Comparison of ENCODE assay signal across 8 cellular contexts in the genomic region with DNA sequence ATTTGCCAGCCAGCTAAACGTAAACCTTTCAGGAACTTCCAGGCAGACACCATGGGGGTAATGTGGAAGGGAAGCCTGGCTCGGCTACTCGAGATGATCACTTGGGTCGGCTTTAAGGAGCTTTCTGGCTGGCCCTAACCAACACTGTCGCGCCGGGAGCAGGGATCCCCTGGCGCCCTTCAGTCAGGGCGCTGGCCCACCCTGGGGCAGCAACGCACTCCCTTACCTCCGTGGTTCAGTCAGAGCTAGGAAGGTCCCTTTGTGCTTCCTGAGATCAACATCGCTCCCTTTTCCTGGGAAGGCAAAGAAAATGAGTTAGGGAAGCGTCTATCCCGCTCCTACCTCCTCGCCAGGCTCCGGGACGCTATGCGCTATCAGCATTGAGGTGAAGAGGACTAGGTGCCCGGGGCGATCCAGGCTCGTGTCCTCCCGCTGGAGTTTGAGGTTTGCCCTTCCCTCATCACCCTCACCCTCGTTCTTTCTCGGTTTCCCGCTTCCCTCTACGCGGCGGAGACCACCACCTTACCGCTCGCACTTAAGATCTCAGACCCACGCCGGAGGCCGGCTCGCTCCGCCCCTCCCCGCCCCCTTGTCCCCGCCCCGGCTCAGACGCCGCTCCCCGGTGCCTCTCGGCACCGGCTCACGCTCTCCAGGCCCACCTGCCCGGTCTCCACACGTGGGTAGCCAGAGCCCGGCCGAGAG. TPM values are rescaled to one million over a fixed set of nuclear protein-coding genes. Genes with fewer than 3 reads are reported as not detected.
DNase-seq lines count a peak whose midpoint lies in the region; ATAC-seq and TF ChIP-seq lines count a peak whose summit lies in the region.

No MANE protein-coding gene starts in this region.

- peak overlapping the region; percentile 92 for H3K4me3 ChIP-seq in GM23338
- peak overlapping the region; percentile 79 for H3K4me3 ChIP-seq in mesodermal cell (ENCODE audit: extremely low read depth, insufficient read depth, low read length, poor library complexity, severe bottlenecking)
- H3K4me3 ChIP-seq in uterus: peak overlapping the region; percentile 72 to 81

- ATAC-seq in GM23338 (peak; percentile 82), HG03342 (IDR thresholded peaks at IDR 0.05; ENCODE audit: unreplicated experiment) (no peak)

- H3K27ac ChIP-seq in GM23338 (ENCODE audit: low read depth): peak overlapping the region; percentile 99
- peak overlapping the region; percentile 45 for H3K27ac ChIP-seq in mesodermal cell (ENCODE audit: low read depth, low read length, severe bottlenecking)
- peak overlapping the region; percentile 86 to 99 for H3K27ac ChIP-seq in uterus

- WGBS in mesodermal cell (ENCODE audit: insufficient coverage in 2 of 2), 2 experiments: 0 to 2% methylated on average over 18 to 25 of the region's 48 CpGs

- H3K4me1 ChIP-seq in GM23338 (ENCODE audit: insufficient read depth): peaks cover 6% of the 10 kb centered on the region; the same call in 1 of the 2 replicates
- peaks cover 27% of the 10 kb centered on the region for H3K4me1 ChIP-seq in mesodermal cell (ENCODE audit: control insufficient read depth, insufficient read depth, low read length, poor library complexity, severe bottlenecking)
- H3K4me1 ChIP-seq in uterus: peaks cover 0 to 11% of the 10 kb centered on the region in 2 donors

- peak overlapping the region; percentile 98 for H3K4me2 ChIP-seq in GM23338

- H3K27ac Mint-ChIP-seq in Calu3 (ENCODE audit: unreplicated experiment) (peak overlapping the region; percentile 85), GM23338 (peak overlapping the region; percentile 97)

- H3K27me3 ChIP-seq in GM23338 (ENCODE audit: insufficient read depth) (no peaks in the 10 kb centered on the region), uterus (no peaks in the 10 kb centered on the region)

- intact Hi-C loops in Calu3 (cut with micrococcal nuclease; ENCODE audit: unreplicated experiment) (no loop called here), uterus (cut with DNase I; ENCODE audit: low total_unique reads) (no loop called here)

- DNase-seq in Calu3: no peak
- DNase-seq in GM23338 (ENCODE audit: low spot score): peak; percentile 83
- DNase-seq in NCI-H82 treated with DMSO at 0.1 percent for 48 hours (lab: John Stamatoyannopoulos, UW; ENCODE audit: unreplicated experiment): peak; percentile 72
- DNase-seq in dermis blood vessel endothelial cell: peak; percentile 38
- no peak for DNase-seq in uterus
- DNase-seq in NCI-H1417 treated with DMSO at 0.1 percent for 48 hours (lab: John Stamatoyannopoulos, UW): no peak

- no peaks in the 10 kb centered on the region for H3K27me3 Mint-ChIP-seq in Calu3 (ENCODE audit: unreplicated experiment)
- H3K27me3 Mint-ChIP-seq in GM23338 (ENCODE audit: insufficient read depth, low read depth, poor library complexity): peaks cover 5% of the 10 kb centered on the region

- H3K4me1 Mint-ChIP-seq in Calu3 (ENCODE audit: low read depth, unreplicated experiment) (peaks cover 15% of the 10 kb centered on the region), GM23338 (peaks cover 27% of the 10 kb centered on the region)

- BruUV-seq in Calu3 (replicated peaks; lab: Mats Ljungman, UMichigan): TSS peak; percentile 79

- peak overlapping the region; percentile 99 for H3K4me3 Mint-ChIP-seq in Calu3 (ENCODE audit: low read depth, unreplicated experiment)
- H3K4me3 Mint-ChIP-seq in GM23338: peak overlapping the region; percentile 94

- CTCF ChIA-PET in Calu3 (lab: Charles Lee): interaction anchor here (0.6 kb wide), 1 partner anchor 233 kb away, joined by 4 read pairs; no protein-coding TSS in a partner anchor

- H3K9me3 Mint-ChIP-seq in Calu3 (ENCODE audit: low read depth, unreplicated experiment) (no peaks in the 10 kb centered on the region), GM23338 (no peaks in the 10 kb centered on the region; the same call in 2 of the 3 replicates)

- H3F3A ChIP-seq in GM23338 (replicated peaks; ENCODE audit: low read depth): peaks cover 10% of the 10 kb centered on the region; the same call in 1 of the 2 replicates

- H3K36me3 Mint-ChIP-seq in Calu3 (ENCODE audit: insufficient read depth, unreplicated experiment) (peaks cover 46% of the 10 kb centered on the region), GM23338 (ENCODE audit: low read depth) (peaks cover 61% of the 10 kb centered on the region)

- H3K9me3 ChIP-seq in mesodermal cell (ENCODE audit: control insufficient read depth, low read length) (no peaks in the 10 kb centered on the region), uterus (no peaks in the 10 kb centered on the region)

- H2AFZ ChIP-seq in GM23338: peak overlapping the region; percentile 87

- TF ChIP-seq CTCF in Calu3 (IDR thresholded peaks at IDR 0.05; ENCODE audit: unreplicated experiment): no peak
- TF ChIP-seq CTCF in GM23338 (conservative IDR thresholded peaks at IDR 0.05; ENCODE audit: low read depth in 2 of 2): no peak
- TF ChIP-seq CTCF in uterus (IDR thresholded peaks at IDR 0.05): no peak

- peaks cover 39% of the 10 kb centered on the region for H3K79me2 ChIP-seq in GM23338 (replicated peaks; ENCODE audit: insufficient read depth)

- H3K36me3 ChIP-seq in GM23338 (ENCODE audit: insufficient read depth) (peaks cover 31% of the 10 kb centered on the region), mesodermal cell (ENCODE audit: control insufficient read depth, insufficient read depth, low read length) (peaks cover 59% of the 10 kb centered on the region), uterus (no peaks in the 10 kb centered on the region)

- no peaks in the 10 kb centered on the region for H3K9me2 ChIP-seq in GM23338 (ENCODE audit: insufficient read depth)

- peaks cover 14% of the 10 kb centered on the region; the same call in 1 of the 2 replicates for H4K20me1 ChIP-seq in GM23338 (replicated peaks; ENCODE audit: insufficient read depth)

- no peak for TF ChIP-seq POLR2A in uterus (IDR thresholded peaks at IDR 0.05)

TF ChIP-seq in GM23338, 12 proteins besides CTCF, POLR2A, EP300 and RAD21 (continues in another document):
- TF ChIP-seq STAT1 (IDR thresholded peaks at IDR 0.05; ENCODE audit: unreplicated experiment): no peak
- TF ChIP-seq, protein P1, sequence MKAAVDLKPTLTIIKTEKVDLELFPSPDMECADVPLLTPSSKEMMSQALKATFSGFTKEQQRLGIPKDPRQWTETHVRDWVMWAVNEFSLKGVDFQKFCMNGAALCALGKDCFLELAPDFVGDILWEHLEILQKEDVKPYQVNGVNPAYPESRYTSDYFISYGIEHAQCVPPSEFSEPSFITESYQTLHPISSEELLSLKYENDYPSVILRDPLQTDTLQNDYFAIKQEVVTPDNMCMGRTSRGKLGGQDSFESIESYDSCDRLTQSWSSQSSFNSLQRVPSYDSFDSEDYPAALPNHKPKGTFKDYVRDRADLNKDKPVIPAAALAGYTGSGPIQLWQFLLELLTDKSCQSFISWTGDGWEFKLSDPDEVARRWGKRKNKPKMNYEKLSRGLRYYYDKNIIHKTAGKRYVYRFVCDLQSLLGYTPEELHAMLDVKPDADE (IDR thresholded peaks at IDR 0.05): no peak

RNA-seq across cellular contexts. Expression of a gene that starts 0.4 kb away (rescaled TPM):
- total RNA-seq in Calu3 (2022) (104 and 121 TPM in 2 replicates), dermis blood vessel endothelial cell (111 and 181 TPM in 2 replicates), uterus (100 to 1,000 TPM; 105 to 235 (median 144) TPM)
- total RNA-seq in GM23338 (2014; rRNA removed; shearing (Covaris generic)): 98.3 and 129 TPM in 2 replicates
- 154 and 164 TPM in 2 replicates for polyA plus RNA-seq in GM23338 (2016; fragmentation: Nextera tagmentation; extraction: Ambion mirVana)
- 195 TPM for polyA plus RNA-seq in mesodermal cell (2013, experiment 1 of 2)
- 199 TPM for polyA plus RNA-seq in mesodermal cell (2013, experiment 2 of 2)

RNA-seq across cellular contexts. Expression of a gene that starts 0.7 kb away (rescaled TPM):
- 39.6 and 42.3 TPM in 2 replicates for total RNA-seq in Calu3 (2022)
- 138 and 153 TPM in 2 replicates for total RNA-seq in GM23338 (2014; rRNA removed; shearing (Covaris generic))
- polyA plus RNA-seq in GM23338 (2016; fragmentation: Nextera tagmentation; extraction: Ambion mirVana): 41.0 and 44.3 TPM in 2 replicates
- 52.8 and 58.4 TPM in 2 replicates for total RNA-seq in dermis blood vessel endothelial cell
- polyA plus RNA-seq in mesodermal cell (2013, experiment 1 of 2): 31.5 TPM
- 26.4 TPM for polyA plus RNA-seq in mesodermal cell (2013, experiment 2 of 2)
- 10 to 100 TPM; 20.5 to 69.7 (median 60.5) TPM for total RNA-seq in uterus

RNA-seq across cellular contexts. Expression of a gene that starts 5.8 kb away (rescaled TPM):
- total RNA-seq in Calu3 (2022): 68.2 and 71.6 TPM in 2 replicates
- 126 and 147 TPM in 2 replicates for total RNA-seq in GM23338 (2014; rRNA removed; shearing (Covaris generic))
- 38.1 and 39.2 TPM in 2 replicates for polyA plus RNA-seq in GM23338 (2016; fragmentation: Nextera tagmentation; extraction: Ambion mirVana)
- total RNA-seq in dermis blood vessel endothelial cell: 33.5 and 69.8 TPM in 2 replicates
- 38.2 TPM for polyA plus RNA-seq in mesodermal cell (2013, experiment 1 of 2)
- polyA plus RNA-seq in mesodermal cell (2013, experiment 2 of 2): 30.4 TPM
- total RNA-seq in uterus: 10 to 100 TPM in 3 of 4 donors, 1 to 10 TPM in 1; 5.9 to 47.2 (median 31.3) TPM

RNA-seq across cellular contexts. Expression of a gene that starts 51.5 kb away (rescaled TPM):
- total RNA-seq in Calu3 (2022) (0.24 TPM in 1 of 2 replicates, not detected in the other), dermis blood vessel endothelial cell (17.9 and 25.8 TPM in 2 replicates), uterus (1 to 10 TPM in 1 of 4 donors, under 1 TPM in 2, not detected in 1; 0.35 to 2.1 (median 0.88) TPM)
- 5.1 and 8.3 TPM in 2 replicates for total RNA-seq in GM23338 (2014; rRNA removed; shearing (Covaris generic))
- 4.1 and 6.0 TPM in 2 replicates for polyA plus RNA-seq in GM23338 (2016; fragmentation: Nextera tagmentation; extraction: Ambion mirVana)
- 0.11 TPM for polyA plus RNA-seq in mesodermal cell (2013, experiment 1 of 2)
- polyA plus RNA-seq in mesodermal cell (2013, experiment 2 of 2): 0.61 TPM

Comparison
In these comparisons a context has a peak if more than half of its experiments do, and no peak if none do; other contexts are left out.
1. DNase-seq: peak in GM23338 (single experiment), NCI-H82 treated with DMSO at 0.1 percent for 48 hours (single experiment) and dermis blood vessel endothelial cell (single experiment); none in Calu3 (single experiment), uterus (0 of 2) and NCI-H1417 treated with DMSO at 0.1 percent for 48 hours (single experiment).
2. H3K27ac ChIP-seq: peak in every context shown above with its lines; median percentile 99 in GM23338; 92 in uterus; 45 in mesodermal cell.
3. Peak in every context shown above with its lines, with median percentiles within 50 percentile points of each other: H3K4me3 ChIP-seq.